In the genomic region with DNA sequence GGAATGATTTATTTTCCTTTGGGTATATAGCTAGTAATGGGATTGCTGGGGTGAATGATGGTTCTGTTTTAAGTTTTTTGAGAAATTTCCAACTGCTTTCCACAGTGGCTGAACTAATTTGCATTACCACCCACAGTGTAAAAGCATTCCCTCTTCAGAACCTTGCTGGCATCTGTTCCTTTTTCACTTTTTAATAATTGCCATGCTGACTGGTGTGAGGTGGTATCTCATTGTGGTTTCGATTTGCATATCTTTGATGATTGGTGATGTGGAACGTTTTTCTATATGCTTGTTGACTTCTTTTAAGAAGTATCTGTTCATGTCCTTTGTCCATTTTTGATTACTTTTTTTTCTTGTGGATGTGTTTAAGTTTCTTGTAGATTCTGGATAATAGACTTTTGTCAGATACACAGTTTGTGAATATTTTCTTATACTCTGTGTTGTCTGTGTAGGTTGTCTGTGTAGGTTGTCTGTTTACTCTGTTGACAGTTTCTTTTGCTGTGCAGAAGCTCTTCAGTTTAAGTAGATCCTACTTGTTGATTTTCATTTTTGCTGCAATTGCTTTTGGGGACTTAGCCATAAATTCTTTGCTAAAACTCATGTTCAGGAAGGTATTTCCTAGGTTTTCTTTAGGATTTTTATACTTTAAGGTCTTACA, we compare ENCODE assay signal across 22 cellular contexts.
DNase-seq lines count a peak whose midpoint lies in the region; ATAC-seq, FAIRE-seq and TF ChIP-seq lines count a peak whose summit lies in the region.
"Had no signal": no experiment of that assay in that cellular context is flagged by ENCODE, and none has a peak within 500 bp of the region (broad histone marks: within the 10 kb centered on the region; RNA-seq: fewer than 3 reads in every experiment).

No MANE protein-coding gene starts in this region.

- H3K27me3 Mint-ChIP-seq in MCF 10A (ENCODE audit: insufficient read depth, unreplicated experiment) = no peaks in the 10 kb centered on the region
- H3K27me3 Mint-ChIP-seq: activated CD4-positive, alpha-beta memory T cell treated with anti-CD3 and anti-CD28 coated beads for 36 hours; activated T-cell treated with anti-CD3 and anti-CD28 coated beads, Interleukin-2, amount 50 U/mL, for 24 hours; CD8-positive, alpha-beta memory T cell; dendritic cell treated with granulocyte-macrophage colony-stimulating factor and Interleukin-4, amounts not matched to agents 40 ng/mL and 50 ng/mL, for 4 days had no signal

- H3K9me3 Mint-ChIP-seq in MCF 10A (ENCODE audit: unreplicated experiment) = no peaks in the 10 kb centered on the region
- H3K9me3 Mint-ChIP-seq: dendritic cell treated with granulocyte-macrophage colony-stimulating factor and Interleukin-4, amounts not matched to agents 40 ng/mL and 50 ng/mL, for 4 days had no signal

- ATAC-seq in GM19397 (IDR thresholded peaks at IDR 0.05; ENCODE audit: unreplicated experiment) = peak; percentile 85
- peak; percentile 61 for ATAC-seq in HG03064 (IDR thresholded peaks at IDR 0.05; ENCODE audit: low read depth, unreplicated experiment)
- ATAC-seq: gastrocnemius medialis, Panc1, sciatic nerve had no signal

- no peaks in the 10 kb centered on the region for H3K4me1 Mint-ChIP-seq in MCF 10A (ENCODE audit: insufficient read depth, unreplicated experiment)

- H3K4me3 ChIP-seq in GM12865 (ENCODE audit: low read depth, low read length) = no peak overlapping the region
- H3K4me3 ChIP-seq in hepatocyte = no peak overlapping the region
- H3K4me3 ChIP-seq: gastrocnemius medialis, left ventricle myocardium inferior had no signal

- H3K4me1 ChIP-seq in hepatocyte (ENCODE audit: insufficient read depth) = no peaks in the 10 kb centered on the region
- H3K4me1 ChIP-seq: gastrocnemius medialis, left ventricle myocardium inferior had no signal

- DNase-seq in GM12865 (ENCODE audit: low read depth) = peak; percentile 9
- peak; percentile 82 for DNase-seq in NCI-H526 treated with DMSO at 0.1 percent for 48 hours (lab: John Stamatoyannopoulos, UW)
- no peak for DNase-seq in HT-29 (ENCODE audit: low spot score)
- DNase-seq in HTR-8/SVneo (ENCODE audit: insufficient read length, low spot score) = no peak
- no peak for DNase-seq in MCF 10A (ENCODE audit: unreplicated experiment)
- no peak for DNase-seq in hepatocyte (ENCODE audit: low spot score)
- DNase-seq: activated CD4-positive, alpha-beta memory T cell treated with anti-CD3 and anti-CD28 coated beads for 36 hours; activated naive CD4-positive, alpha-beta T cell treated with anti-CD3 and anti-CD28 coated beads, Interleukin-2, amount 50 U/mL, for 16 hours; activated T-cell treated with anti-CD3 and anti-CD28 coated beads, Interleukin-2, amount 50 U/mL, for 24 hours; brain microvascular endothelial cell; CD8-positive, alpha-beta memory T cell; gastrocnemius medialis; H7; left ventricle myocardium inferior; NCI-H187; NCI-H510A had no signal

- intact Hi-C loops in MCF 10A (cut with micrococcal nuclease) = no loop called here

- no peaks in the 10 kb centered on the region for H3K36me3 ChIP-seq in hepatocyte (replicated peaks; ENCODE audit: insufficient read depth, low read depth)
- H3K36me3 ChIP-seq: brain microvascular endothelial cell, gastrocnemius medialis, left ventricle myocardium inferior had no signal

- H3K36me3 Mint-ChIP-seq in MCF 10A (ENCODE audit: insufficient read depth, unreplicated experiment) = no peaks in the 10 kb centered on the region
- H3K36me3 Mint-ChIP-seq: activated CD4-positive, alpha-beta memory T cell treated with anti-CD3 and anti-CD28 coated beads for 36 hours; CD8-positive, alpha-beta memory T cell had no signal

- POLR2A ChIA-PET in MCF 10A (lab: Yijun Ruan, JAX) = no interaction called here

- no peak for FAIRE-seq in HTR-8/SVneo (lab: Jason Lieb, UNC)

- H3K79me2 ChIP-seq in hepatocyte = no peaks in the 10 kb centered on the region

- H2AFZ ChIP-seq in hepatocyte = no peak overlapping the region

- BruUV-seq in MCF 10A (replicated peaks; lab: Mats Ljungman, UMichigan) = no TSS peak

- no peak overlapping the region for H3K27ac ChIP-seq in hepatocyte
- H3K27ac ChIP-seq: brain microvascular endothelial cell, epithelial cell of prostate, gastrocnemius medialis, left ventricle myocardium inferior had no signal

- H3K9me2 ChIP-seq in hepatocyte (replicated peaks; ENCODE audit: insufficient read depth) = no peaks in the 10 kb centered on the region

- no peaks in the 10 kb centered on the region for H4K20me1 ChIP-seq in hepatocyte (ENCODE audit: insufficient read depth, poor library complexity, severe bottlenecking)

- no peaks in the 10 kb centered on the region for H3K27me3 ChIP-seq in hepatocyte
- H3K27me3 ChIP-seq: brain microvascular endothelial cell, gastrocnemius medialis had no signal

- H3K9me3 ChIP-seq in hepatocyte (ENCODE audit: low read depth) = no peaks in the 10 kb centered on the region
- H3K9me3 ChIP-seq: gastrocnemius medialis had no signal

- CTCF ChIA-PET in MCF 10A (lab: Yijun Ruan, JAX) = no interaction called here

- H3K4me2 ChIP-seq in hepatocyte = no peak overlapping the region

- 65% methylated on average over 2 of the region's 2 CpGs for WGBS in hepatocyte (ENCODE audit: low lambda C conversion rate, missing lambda C conversion rate)

- no peak overlapping the region for H3K4me3 Mint-ChIP-seq in MCF 10A (ENCODE audit: unreplicated experiment)
- H3K4me3 Mint-ChIP-seq: activated CD4-positive, alpha-beta memory T cell treated with anti-CD3 and anti-CD28 coated beads for 36 hours; activated T-cell treated with anti-CD3 and anti-CD28 coated beads, Interleukin-2, amount 50 U/mL, for 24 hours; CD8-positive, alpha-beta memory T cell; dendritic cell treated with granulocyte-macrophage colony-stimulating factor and Interleukin-4, amounts not matched to agents 40 ng/mL and 50 ng/mL, for 4 days had no signal

- TF ChIP-seq CTCF in GM12865 (IDR thresholded peaks at IDR 0.05; ENCODE audit: insufficient read depth, low read depth, low read length, missing control alignments) (no peak), MCF 10A (IDR thresholded peaks at IDR 0.05; ENCODE audit: unreplicated experiment) (no peak), hepatocyte (IDR thresholded peaks at IDR 0.05; ENCODE audit: poor library complexity) (no peak)

- H3K27ac Mint-ChIP-seq in MCF 10A (ENCODE audit: low read depth, unreplicated experiment) = no peak overlapping the region
- H3K27ac Mint-ChIP-seq: activated CD4-positive, alpha-beta memory T cell treated with anti-CD3 and anti-CD28 coated beads for 36 hours; activated T-cell treated with anti-CD3 and anti-CD28 coated beads, Interleukin-2, amount 50 U/mL, for 24 hours; dendritic cell treated with granulocyte-macrophage colony-stimulating factor and Interleukin-4, amounts not matched to agents 40 ng/mL and 50 ng/mL, for 4 days had no signal

Comparison
In these comparisons a context has a peak if more than half of its experiments do, and no peak if none do; other contexts are left out.
1. DNase-seq: peak in GM12865 (single experiment) and NCI-H526 treated with DMSO at 0.1 percent for 48 hours (single experiment); none in HT-29 (single experiment), HTR-8/SVneo (single experiment), MCF 10A (single experiment) and hepatocyte (single experiment).